14 cellular contexts compared by ENCODE assay signal in genomic region chr7:137086896-137087295, GRCh38.
DNase-seq lines count a peak whose midpoint lies in the region; ATAC-seq and TF ChIP-seq lines count a peak whose summit lies in the region.
"Had no signal": no experiment of that assay in that cellular context is flagged by ENCODE, and none has a peak within 500 bp of the region (broad histone marks: within the 10 kb centered on the region; RNA-seq: fewer than 3 reads in every experiment).

No MANE protein-coding gene starts in this region.

- H3K4me1 Mint-ChIP-seq in mesothelial cell of epicardium, result peaks cover 20% of the 10 kb centered on the region
- H3K4me1 Mint-ChIP-seq in CD14-positive monocyte, result no peaks in the 10 kb centered on the region
- H3K4me1 Mint-ChIP-seq: CD8-positive, alpha-beta memory T cell had no signal

- in situ Hi-C loops in mammary epithelial cell (cut with MboI; ENCODE audit: low sequenced_read_pairs in 2 of 2), result no loop called here

- no peak for ATAC-seq in HG03354 (IDR thresholded peaks at IDR 0.05; ENCODE audit: poor library complexity, severe bottlenecking, unreplicated experiment)
- ATAC-seq: HCT116 had no signal

- intact Hi-C loops in mammary epithelial cell (cut with micrococcal nuclease) (no loop called here), breast epithelium (cut with DNase I; ENCODE audit: low total_unique reads) (no loop called here), CD14-positive monocyte (cut with micrococcal nuclease) (no loop called here)

- CTCF ChIA-PET in mammary epithelial cell (lab: Charles Lee; ENCODE audit: low non-redundant PET), result no interaction called here

- H2AFZ ChIP-seq in mammary epithelial cell (ENCODE audit: low read depth, low read length), result peak overlapping the region; percentile 0

- dilution Hi-C loops in mammary epithelial cell (cut with HindIII; ENCODE audit: low sequenced_read_pairs), result no loop called here

- no peaks in the 10 kb centered on the region for H3K9me3 ChIP-seq in mammary epithelial cell (replicated peaks; ENCODE audit: insufficient read depth, low read length)
- H3K9me3 ChIP-seq in breast epithelium, result no peaks in the 10 kb centered on the region
- H3K9me3 ChIP-seq: Caco-2 had no signal

- H3K4me2 ChIP-seq in mammary epithelial cell (ENCODE audit: insufficient read depth, low read depth, low read length), result peak overlapping the region; percentile 13

- H3K27me3 ChIP-seq in mammary epithelial cell (ENCODE audit: insufficient read depth, low read length), result no peaks in the 10 kb centered on the region
- no peaks in the 10 kb centered on the region for H3K27me3 ChIP-seq in breast epithelium

- no peaks in the 10 kb centered on the region for H3K79me2 ChIP-seq in mammary epithelial cell (ENCODE audit: insufficient read depth, low read length)

- H3K9me3 Mint-ChIP-seq in mesothelial cell of epicardium (peaks cover 3% of the 10 kb centered on the region), CD14-positive monocyte (peaks cover 0 to 5% (median 1%) of the 10 kb centered on the region in 7 donors)

- H3K4me3 Mint-ChIP-seq in mesothelial cell of epicardium, result no peak overlapping the region
- H3K4me3 Mint-ChIP-seq in CD14-positive monocyte, result no peak overlapping the region
- H3K4me3 Mint-ChIP-seq: CD8-positive, alpha-beta memory T cell had no signal

- no peak overlapping the region for H3K9ac ChIP-seq in mammary epithelial cell (ENCODE audit: insufficient read depth, low read length)

- H3K36me3 Mint-ChIP-seq in mesothelial cell of epicardium (peaks cover 5% of the 10 kb centered on the region), CD14-positive monocyte (no peaks in the 10 kb centered on the region)
- H3K36me3 Mint-ChIP-seq: CD8-positive, alpha-beta memory T cell had no signal

- H3K27me3 Mint-ChIP-seq in mesothelial cell of epicardium (ENCODE audit: low read depth), result no peaks in the 10 kb centered on the region
- H3K27me3 Mint-ChIP-seq in CD14-positive monocyte (ENCODE audit: low read depth in 3 of 3), result no peaks in the 10 kb centered on the region
- H3K27me3 Mint-ChIP-seq: CD8-positive, alpha-beta memory T cell had no signal

- H3K4me1 ChIP-seq in mammary epithelial cell (ENCODE audit: insufficient read depth, low read length) (no peaks in the 10 kb centered on the region), breast epithelium (no peaks in the 10 kb centered on the region)
- H3K4me1 ChIP-seq: Caco-2 had no signal

- H3K4me3 ChIP-seq in mammary epithelial cell (replicated peaks in 1 of 3; ENCODE audit: insufficient read depth in 1 of 3, low read depth in 2 of 3, low read length in 3 of 3) (no peak overlapping the region), breast epithelium (no peak overlapping the region)

- H3K27ac ChIP-seq in mammary epithelial cell (ENCODE audit: insufficient read depth, low read depth, low read length) (no peak overlapping the region), breast epithelium (no peak overlapping the region)
- H3K27ac ChIP-seq: 22Rv1 had no signal

- TF ChIP-seq POLR2A in breast epithelium (IDR thresholded peaks at IDR 0.05), result no peak
- TF ChIP-seq POLR2A in erythroblast (IDR thresholded peaks at IDR 0.05; ENCODE audit: low read length), result no peak

- H4K20me1 ChIP-seq in mammary epithelial cell (ENCODE audit: insufficient read depth, low read length), result no peaks in the 10 kb centered on the region

- H3K27ac Mint-ChIP-seq in mesothelial cell of epicardium, result peak overlapping the region; percentile 24
- H3K27ac Mint-ChIP-seq in CD14-positive monocyte, result no peak overlapping the region
- H3K27ac Mint-ChIP-seq: CD8-positive, alpha-beta memory T cell had no signal

- DNase-seq in mammary epithelial cell (peak; percentile 26), breast epithelium (ENCODE audit: low spot score in 2 of 2) (no peak), glomerular visceral epithelial cell (ENCODE audit: extremely low spot score) (peak; percentile 2), mesothelial cell of epicardium (ENCODE audit: low spot score in 2 of 2, unreplicated experiment in 2 of 2) (no peak), erythroblast (lab: John Stamatoyannopoulos, UW) (no peak), CD14-positive monocyte (ENCODE audit: low spot score) (no peak), midbrain (lab: John Stamatoyannopoulos, UW) (no peak)
- DNase-seq: Caco-2; CD8-positive, alpha-beta memory T cell; DND-41; GDM1 had no signal

- TF ChIP-seq CTCF in mammary epithelial cell (conservative IDR thresholded peaks at IDR 0.05 in 1 of 2, IDR thresholded peaks at IDR 0.05 in 1 of 2; ENCODE audit: extremely low read depth in 1 of 2, insufficient read depth in 1 of 2, low read depth in 1 of 2, low read length in 2 of 2) (no peak), breast epithelium (IDR thresholded peaks at IDR 0.05) (no peak), mesothelial cell of epicardium (IDR thresholded peaks at IDR 0.05; ENCODE audit: unreplicated experiment) (no peak), CD14-positive monocyte (IDR thresholded peaks at IDR 0.05) (no peak)

- BruUV-seq in mammary epithelial cell (replicated peaks; lab: Mats Ljungman, UMichigan), result no TSS peak

- no peaks in the 10 kb centered on the region for H3K36me3 ChIP-seq in mammary epithelial cell (ENCODE audit: insufficient read depth, low read length)
- H3K36me3 ChIP-seq in breast epithelium, result no peaks in the 10 kb centered on the region

- WGBS in mammary epithelial cell (ENCODE audit: low coverage, missing lambda C conversion rate), result 26% methylated on average over 3 of the region's 3 CpGs

Comparison
In these comparisons a context has a peak if more than half of its experiments do, and no peak if none do; other contexts are left out.
1. DNase-seq: peak in mammary epithelial cell (single experiment) and glomerular visceral epithelial cell (single experiment); none in breast epithelium (0 of 2), mesothelial cell of epicardium (0 of 2), erythroblast (0 of 2), CD14-positive monocyte (single experiment) and midbrain (single experiment).